15 cellular contexts compared by ENCODE assay signal in genomic region chr2:1010373-1011017, GRCh38. TPM values are rescaled to one million over a fixed set of nuclear protein-coding genes. Genes with fewer than 3 reads are reported as not detected.
DNase-seq lines count a peak whose midpoint lies in the region; ATAC-seq, FAIRE-seq and TF ChIP-seq lines count a peak whose summit lies in the region.
"Had no signal": no experiment of that assay in that cellular context is flagged by ENCODE, and none has a peak within 500 bp of the region (broad histone marks: within the 10 kb centered on the region; RNA-seq: fewer than 3 reads in every experiment).

No MANE protein-coding gene starts in this region.

- H3K9me3 Mint-ChIP-seq in neural progenitor cell, result no peaks in the 10 kb centered on the region

- no peak for TF ChIP-seq RAD21 in K562 (CRISPR knock-in tag; conservative IDR thresholded peaks at IDR 0.05 in 1 of 2, IDR thresholded peaks at IDR 0.05 in 1 of 2)
- TF ChIP-seq RAD21 in HepG2 (CRISPR knock-in tag; IDR thresholded peaks at IDR 0.05), result no peak

- DNase-seq in GF-D8 (lab: John Stamatoyannopoulos, UW) (peak; percentile 41), NCI-H1436 (lab: John Stamatoyannopoulos, UW) (peak; percentile 50), K562 (ENCODE audit: extremely low read depth in 1 of 4, low spot score in 3 of 4) (no peak), neural progenitor cell (ENCODE audit: low spot score) (peak; percentile 60), ovary (no peak), putamen (ENCODE audit: low spot score) (no peak), foreskin keratinocyte (no peak), HepG2 (ENCODE audit: low spot score) (no peak)
- DNase-seq: activated effector memory CD4-positive, alpha-beta T cell treated with anti-CD3 and anti-CD28 coated beads, Interleukin-2, amount 50 U/mL, for 16 hours; GOT3; MG63; stimulated activated CD4-positive, alpha-beta T cell treated with anti-CD3 and anti-CD28 coated beads, Interleukin-15, amount 100 ng/mL, for 24 hours; stimulated activated naive CD4-positive, alpha-beta T cell treated with Interleukin-2 at 50 U/mL for 16 hours had no signal

- no peaks in the 10 kb centered on the region for H3K9me1 ChIP-seq in K562 (ENCODE audit: control insufficient read depth, insufficient read depth, low read length)

- H4K20me1 ChIP-seq in K562 (replicated peaks; ENCODE audit: control insufficient read depth, insufficient read depth, low read length), result no peaks in the 10 kb centered on the region
- no peaks in the 10 kb centered on the region for H4K20me1 ChIP-seq in neural progenitor cell (ENCODE audit: low read depth)
- H4K20me1 ChIP-seq in HepG2 (ENCODE audit: insufficient read depth, low read length), result no peaks in the 10 kb centered on the region

- H3K9me3 ChIP-seq in K562 (replicated peaks; ENCODE audit: control insufficient read depth, insufficient read depth, low read depth, low read length), result no peaks in the 10 kb centered on the region
- H3K9me3 ChIP-seq in neural progenitor cell (ENCODE audit: low read depth), result no peaks in the 10 kb centered on the region
- H3K9me3 ChIP-seq in ovary, result no peaks in the 10 kb centered on the region
- no peaks in the 10 kb centered on the region for H3K9me3 ChIP-seq in HepG2 (ENCODE audit: low read length)
- H3K9me3 ChIP-seq: MG63 had no signal

- in situ Hi-C loops in K562 (cut with MboI) (no loop called here), HepG2 (cut with HindIII; ENCODE audit: extremely low pct_ligation_motif_present, low pct_unique_long_range_greater_than_20kb) (no loop called here)

- ATAC-seq in K562 (no peak), foreskin keratinocyte (no peak), HepG2 (no peak)
- ATAC-seq: activated CD4-positive, CD25-positive, alpha-beta regulatory T cell treated with anti-CD3 and anti-CD28 coated beads, Interleukin-2, amount 50 U/mL, for 24 hours had no signal

- intact Hi-C loops in K562 (cut with micrococcal nuclease), result no loop called here
- intact Hi-C loops in ovary (cut with DNase I), result no loop called here
- intact Hi-C loops in HepG2 (cut with micrococcal nuclease; ENCODE audit: unreplicated experiment), result no loop called here

- H3K4me3 Mint-ChIP-seq in neural progenitor cell, result no peak overlapping the region

- no peak overlapping the region for H3K4me3 ChIP-seq in K562
- H3K4me3 ChIP-seq in neural progenitor cell, result no peak overlapping the region
- H3K4me3 ChIP-seq in ovary, result no peak overlapping the region
- H3K4me3 ChIP-seq in HepG2 (replicated peaks in 1 of 3; ENCODE audit: insufficient read depth in 1 of 3, low read depth in 2 of 3, low read length in 3 of 3), result no peak overlapping the region
- H3K4me3 ChIP-seq: MG63 had no signal

- POLR2A ChIA-PET in K562 (lab: Yijun Ruan, JAX), result no interaction called here
- POLR2A ChIA-PET in HepG2 (lab: Yijun Ruan, JAX), result no interaction called here

- H3K27ac ChIP-seq in K562 (ENCODE audit: extremely low read depth, low read depth, low read length) (no peak overlapping the region), neural progenitor cell (no peak overlapping the region), ovary (no peak overlapping the region), foreskin keratinocyte (no peak overlapping the region), HepG2 (ENCODE audit: extremely low read length, insufficient read depth, low read length) (no peak overlapping the region)

- H3K36me3 ChIP-seq in K562 (ENCODE audit: control insufficient read depth, insufficient read depth, low read length) (no peaks in the 10 kb centered on the region), neural progenitor cell (no peaks in the 10 kb centered on the region), ovary (no peaks in the 10 kb centered on the region), HepG2 (replicated peaks in 1 of 2; ENCODE audit: control insufficient read depth in 1 of 2, insufficient read depth in 2 of 2, low read length in 2 of 2) (no peaks in the 10 kb centered on the region)
- H3K36me3 ChIP-seq: MG63 had no signal

- TF ChIP-seq POLR2A in K562 (conservative IDR thresholded peaks at IDR 0.05) (no peak), ovary (IDR thresholded peaks at IDR 0.05) (no peak), HepG2 (IDR thresholded peaks at IDR 0.05; ENCODE audit: insufficient read depth in 1 of 2, low read depth in 2 of 2, low read length in 2 of 2) (no peak)

- no peak overlapping the region for H3K4me2 ChIP-seq in K562 (ENCODE audit: insufficient read depth, low read length)
- no peak overlapping the region for H3K4me2 ChIP-seq in neural progenitor cell
- H3K4me2 ChIP-seq in HepG2 (ENCODE audit: low read depth, low read length), result no peak overlapping the region

- H3K27me3 Mint-ChIP-seq in neural progenitor cell (ENCODE audit: insufficient read depth, low read depth), result peaks cover 2% of the 10 kb centered on the region

- H3K27me3 ChIP-seq in K562 (ENCODE audit: control insufficient read depth in 2 of 2, insufficient read depth in 2 of 2, low read length in 2 of 2), result no peaks in the 10 kb centered on the region
- no peaks in the 10 kb centered on the region for H3K27me3 ChIP-seq in neural progenitor cell
- H3K27me3 ChIP-seq in ovary, result no peaks in the 10 kb centered on the region
- H3K27me3 ChIP-seq in foreskin keratinocyte, result no peaks in the 10 kb centered on the region
- H3K27me3 ChIP-seq in HepG2 (ENCODE audit: control insufficient read depth in 1 of 2, insufficient read depth in 2 of 2, low read length in 2 of 2), result peaks cover 0 to 8% of the 10 kb centered on the region in 2 experiments; a peak in 1 of 5 replicates
- H3K27me3 ChIP-seq: MG63 had no signal

- H3K79me2 ChIP-seq in K562 (ENCODE audit: control insufficient read depth, insufficient read depth, low read length) (no peaks in the 10 kb centered on the region), neural progenitor cell (ENCODE audit: low read depth) (no peaks in the 10 kb centered on the region), HepG2 (ENCODE audit: insufficient read depth, low read length) (no peaks in the 10 kb centered on the region)

- H3K9ac ChIP-seq in K562 (ENCODE audit: insufficient read depth in 1 of 2, low read depth in 2 of 2, low read length in 2 of 2) (no peak overlapping the region), neural progenitor cell (no peak overlapping the region), HepG2 (ENCODE audit: insufficient read depth, low read depth, low read length) (no peak overlapping the region)

- TF ChIP-seq CTCF in K562 (IDR thresholded peaks at IDR 0.05 in 2 of 3, conservative IDR thresholded peaks at IDR 0.05 in 1 of 3; ENCODE audit: insufficient read depth in 2 of 3, low read depth in 1 of 3, low read length in 3 of 3) (no peak), neural progenitor cell (IDR thresholded peaks at IDR 0.05) (no peak), ovary (IDR thresholded peaks at IDR 0.05) (no peak), foreskin keratinocyte (conservative IDR thresholded peaks at IDR 0.05) (no peak), HepG2 (CRISPR knock-in tag; IDR thresholded peaks at IDR 0.05) (no peak)

- H3F3A ChIP-seq in neural progenitor cell (ENCODE audit: low read depth), result no peaks in the 10 kb centered on the region

- H3K4me1 ChIP-seq in K562 (replicated peaks in 1 of 2; ENCODE audit: control insufficient read depth in 2 of 2, insufficient read depth in 2 of 2, low read length in 2 of 2) (no peaks in the 10 kb centered on the region), neural progenitor cell (peaks cover 6% of the 10 kb centered on the region), ovary (ENCODE audit: insufficient read depth) (no peaks in the 10 kb centered on the region), foreskin keratinocyte (no peaks in the 10 kb centered on the region), HepG2 (ENCODE audit: insufficient read depth, low read length) (no peaks in the 10 kb centered on the region)

- H3K27ac Mint-ChIP-seq in neural progenitor cell, result peak overlapping the region; percentile 46

- 3% methylated on average over 8 of the region's 8 CpGs for WGBS in K562 (ENCODE audit: insufficient coverage, low coverage, missing lambda C conversion rate)
- 47 to 62% (median 56%) methylated on average over 8 of the region's 8 CpGs for WGBS in ovary, 3 donors
- WGBS in HepG2 (ENCODE audit: low lambda C conversion rate), result 16% methylated on average over 8 of the region's 8 CpGs

- no peak for FAIRE-seq in K562 (lab: Jason Lieb, UNC)
- no peak for FAIRE-seq in HepG2 (lab: Jason Lieb, UNC)

- BruUV-seq in K562 (replicated peaks; lab: Mats Ljungman, UMichigan), result no TSS peak
- BruUV-seq in HepG2 (replicated peaks; lab: Mats Ljungman, UMichigan), result no TSS peak

- TF ChIP-seq EP300 in K562 (IDR thresholded peaks at IDR 0.05; ENCODE audit: low read length), result no peak
- TF ChIP-seq EP300 in ovary (IDR thresholded peaks at IDR 0.05), result no peak
- TF ChIP-seq EP300 in HepG2 (IDR thresholded peaks at IDR 0.05; ENCODE audit: low read depth in 2 of 2, low read length in 2 of 2), result no peak
- TF ChIP-seq EP300 in HepG2 (CRISPR knock-in tag; IDR thresholded peaks at IDR 0.05; ENCODE audit: borderline replicate concordance), result no peak

- no peaks in the 10 kb centered on the region for H3K36me3 Mint-ChIP-seq in neural progenitor cell

- CTCF ChIA-PET in K562 (lab: Yijun Ruan, JAX; ENCODE audit: low intra/inter-chr PET ratio), result no interaction called here
- CTCF ChIA-PET in HepG2 (lab: Yijun Ruan, JAX; ENCODE audit: low intra/inter-chr PET ratio, low total read pairs), result no interaction called here

- H2AFZ ChIP-seq in K562 (ENCODE audit: low read depth, low read length) (no peak overlapping the region), neural progenitor cell (replicated peaks) (no peak overlapping the region), HepG2 (ENCODE audit: low read length) (no peak overlapping the region)

- H3K4me1 Mint-ChIP-seq in neural progenitor cell, result peaks cover 16% of the 10 kb centered on the region

RNA-seq across cellular contexts. Expression of gene SNTG2, which starts 59.8 kb away (rescaled TPM):
- not detected in 2 replicates for total RNA-seq in K562 (2011; cell fraction: chromatin; rRNA removed; ENCODE audit: low replicate concordance)
- total RNA-seq in K562 (2011; cell fraction: nucleolus; rRNA removed), result not detected in 2 replicates
- total RNA-seq in K562 (2011; cell fraction: nucleoplasm; rRNA removed), result not detected in 2 replicates
- total RNA-seq in K562 (2014; rRNA removed) (not detected in 2 replicates), K562 (2014; rRNA removed; fragmentation: Illumina TruSeq; extraction: Trizol) (not detected in 2 replicates), K562 (2015; rRNA removed; fragmentation: Illumina TruSeq; extraction: Trizol) (not detected in 2 replicates), K562 (2021) (not detected in 2 replicates), neural progenitor cell (ENCODE audit: low replicate concordance) (1.1 and 5.5 TPM in 2 replicates), ovary (1 to 10 TPM in 4 of 7 donors, under 1 TPM in 2, not detected in 1; 0.73 to 5.7 (median 1.8) TPM), foreskin keratinocyte (not detected in 2 replicates), HepG2 (2016; rRNA removed; fragmentation: Illumina TruSeq; extraction: Trizol) (not detected in 2 replicates)
- polyA plus RNA-seq in K562 (2011; rRNA removed) (not detected in 2 replicates), K562 (2014; fragmentation: Illumina TruSeq; extraction: Trizol) (not detected in 2 replicates), K562 (2014; fragmentation: Nextera tagmentation; extraction: Ambion mirVana) (not detected), K562 (2014; rRNA removed) (not detected in 2 replicates), ovary (under 1 TPM; 0.17 to 0.97 TPM), foreskin keratinocyte (not detected in 2 replicates), HepG2 (2011; rRNA removed) (not detected in 2 replicates)
- polyA plus RNA-seq in K562 (2011; cell fraction: cytosol; rRNA removed), result not detected in 2 replicates
- not detected in 2 replicates for polyA plus RNA-seq in K562 (2011; cell fraction: nucleus; rRNA removed)
- 0.14 TPM in 1 of 2 replicates, not detected in the other for polyA plus RNA-seq in K562 (2012)
- polyA minus RNA-seq in K562 (2011; rRNA and poly(A)+ RNA removed), result not detected in 2 replicates
- polyA minus RNA-seq in K562 (2011; cell fraction: cytosol; rRNA and poly(A)+ RNA removed), result not detected in 2 replicates
- polyA minus RNA-seq in K562 (2011; cell fraction: nucleus; rRNA and poly(A)+ RNA removed), result not detected in 2 replicates
- not detected in 2 replicates for total RNA-seq in HepG2 (2016; cell fraction: cytosol; rRNA removed; fragmentation: Illumina TruSeq; extraction: Trizol; ENCODE audit: low read depth)
- not detected in 2 replicates for total RNA-seq in HepG2 (2016; cell fraction: insoluble cytoplasmic fraction; rRNA removed; fragmentation: Illumina TruSeq; extraction: Trizol)
- not detected in 2 replicates for total RNA-seq in HepG2 (2016; cell fraction: membrane; rRNA removed; fragmentation: Illumina TruSeq; extraction: Trizol)
- not detected in 2 replicates for total RNA-seq in HepG2 (2016; cell fraction: nucleus; rRNA removed; fragmentation: Illumina TruSeq; extraction: Trizol)
- not detected in 2 replicates for polyA plus RNA-seq in HepG2 (2011; cell fraction: cytosol; rRNA removed)
- polyA plus RNA-seq in HepG2 (2011; cell fraction: nucleus; rRNA removed), result not detected in 2 replicates
- polyA plus RNA-seq in HepG2 (2012), result not detected in 2 replicates
- not detected in 2 replicates for polyA plus RNA-seq in HepG2 (2016; cell fraction: cytosol; fragmentation: Illumina TruSeq; extraction: Trizol; ENCODE audit: low read depth)
- not detected in 2 replicates for polyA plus RNA-seq in HepG2 (2016; cell fraction: insoluble cytoplasmic fraction; fragmentation: Illumina TruSeq; extraction: Trizol; ENCODE audit: low read depth)
- not detected in 2 replicates for polyA plus RNA-seq in HepG2 (2016; cell fraction: membrane; fragmentation: Illumina TruSeq; extraction: Trizol; ENCODE audit: low read depth)
- not detected in 2 replicates for polyA plus RNA-seq in HepG2 (2016; cell fraction: nucleus; fragmentation: Illumina TruSeq; extraction: Trizol; ENCODE audit: insufficient read depth, low read depth)
- not detected in 2 replicates for polyA minus RNA-seq in HepG2 (2011; rRNA and poly(A)+ RNA removed; ENCODE audit: low replicate concordance)
- not detected in 2 replicates for polyA minus RNA-seq in HepG2 (2011; cell fraction: cytosol; rRNA and poly(A)+ RNA removed)
- not detected in 2 replicates for polyA minus RNA-seq in HepG2 (2011; cell fraction: nucleus; rRNA and poly(A)+ RNA removed)
- total RNA-seq: dermis microvascular lymphatic vessel endothelial cell had no signal

Comparison
In these comparisons a context has a peak if more than half of its experiments do, and no peak if none do; other contexts are left out.
1. DNase-seq: peak in GF-D8 (single experiment), NCI-H1436 (single experiment) and neural progenitor cell (single experiment); none in K562 (0 of 4), ovary (0 of 5), putamen (single experiment), foreskin keratinocyte (0 of 2) and HepG2 (single experiment).